ENCODE assay signal across 9 cellular contexts in the genomic region with DNA sequence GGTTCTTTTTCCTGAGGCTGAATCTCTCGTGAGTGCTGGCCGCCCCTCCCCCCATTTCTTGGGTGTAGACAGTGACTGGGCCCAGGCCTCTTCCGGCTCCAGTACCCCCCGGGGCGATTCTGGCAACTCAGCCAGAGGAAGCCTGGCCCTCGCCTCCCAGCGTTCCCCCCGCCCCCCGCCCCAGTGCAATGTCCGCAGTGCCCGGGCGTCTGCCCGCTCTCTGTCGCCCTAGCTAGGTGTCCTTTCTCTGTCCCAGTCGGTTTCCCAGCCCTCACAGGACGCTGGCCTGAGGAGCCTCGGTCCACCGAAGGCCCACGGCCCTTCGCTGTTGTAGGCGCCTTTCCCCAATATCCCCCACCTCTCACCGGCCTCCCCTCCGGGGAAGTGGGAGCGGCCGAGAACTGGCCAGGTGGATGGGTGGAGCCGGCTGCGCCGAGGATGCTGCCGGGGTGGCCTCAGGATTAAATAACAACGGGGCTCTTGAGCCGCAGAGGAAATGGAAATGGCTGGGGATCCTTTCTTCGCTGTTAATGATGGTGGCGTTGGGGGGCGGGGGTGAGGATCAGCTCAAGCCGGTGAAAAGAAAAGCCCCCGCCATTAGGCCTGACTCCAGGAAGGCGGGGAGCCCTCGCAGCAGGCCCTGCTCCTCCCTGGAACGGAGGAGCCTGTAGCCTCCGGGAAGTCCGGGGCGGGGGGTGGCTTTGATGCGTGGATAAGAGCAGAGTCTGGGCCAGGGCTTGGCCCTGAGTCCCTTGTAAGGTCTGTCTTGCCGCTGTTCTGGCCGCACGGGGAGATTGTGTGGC. TPM values are rescaled to one million over a fixed set of nuclear protein-coding genes. Genes with fewer than 3 reads are reported as not detected.
DNase-seq lines count a peak whose midpoint lies in the region; ATAC-seq, FAIRE-seq and TF ChIP-seq lines count a peak whose summit lies in the region.
"Had no signal": no experiment of that assay in that cellular context is flagged by ENCODE, and none has a peak within 500 bp of the region (broad histone marks: within the 10 kb centered on the region; RNA-seq: fewer than 3 reads in every experiment).

No MANE protein-coding gene starts in this region.

- H3K79me2 ChIP-seq in OCI-LY3 (ENCODE audit: low read length) (peaks cover 15% of the 10 kb centered on the region), K562 (ENCODE audit: control insufficient read depth, insufficient read depth, low read length) (peaks cover 61% of the 10 kb centered on the region), smooth muscle cell (ENCODE audit: low read depth) (peaks cover 60% of the 10 kb centered on the region)

- H3F3A ChIP-seq in smooth muscle cell (ENCODE audit: low read depth): peaks cover 34% of the 10 kb centered on the region

- peak; percentile 8 to 11; a peak in 1 of 4 replicates for TF ChIP-seq RAD21 in K562 (CRISPR knock-in tag; conservative IDR thresholded peaks at IDR 0.05 in 1 of 2, IDR thresholded peaks at IDR 0.05 in 1 of 2)

- no peak for TF ChIP-seq CTCF in OCI-LY3 (IDR thresholded peaks at IDR 0.05; ENCODE audit: low read depth, low read length)
- TF ChIP-seq CTCF in K562 (IDR thresholded peaks at IDR 0.05 in 2 of 3, conservative IDR thresholded peaks at IDR 0.05 in 1 of 3; ENCODE audit: insufficient read depth in 2 of 3, low read depth in 1 of 3, low read length in 3 of 3): no peak
- TF ChIP-seq CTCF in smooth muscle cell (IDR thresholded peaks at IDR 0.05; ENCODE audit: borderline replicate concordance, insufficient read depth, poor library complexity, severe bottlenecking): no peak

- CTCF ChIA-PET in K562 (lab: Yijun Ruan, JAX; ENCODE audit: low intra/inter-chr PET ratio): no interaction called here

- POLR2A ChIA-PET in K562 (lab: Yijun Ruan, JAX): interaction anchor here (0.6 to 1.5 kb wide), 6 partner anchors 14 to 186 kb away, joined by 3 to 4 read pairs (median 4); no protein-coding TSS in a partner anchor

- peak overlapping the region; percentile 93 for H3K9ac ChIP-seq in OCI-LY3 (ENCODE audit: low read length)
- H3K9ac ChIP-seq in K562 (ENCODE audit: insufficient read depth in 1 of 2, low read depth in 2 of 2, low read length in 2 of 2): peak overlapping the region; percentile 89 to 98
- peak overlapping the region; percentile 77 for H3K9ac ChIP-seq in smooth muscle cell (ENCODE audit: low read depth)

- H3K9me3 ChIP-seq in OCI-LY3 (ENCODE audit: insufficient read depth, low read length) (no peaks in the 10 kb centered on the region), K562 (replicated peaks; ENCODE audit: control insufficient read depth, insufficient read depth, low read depth, low read length) (no peaks in the 10 kb centered on the region), smooth muscle cell (replicated peaks; ENCODE audit: low read depth) (no peaks in the 10 kb centered on the region)

- peak; percentile 31 for TF ChIP-seq EP300 in K562 (IDR thresholded peaks at IDR 0.05; ENCODE audit: low read length)

- WGBS in K562 (ENCODE audit: insufficient coverage, low coverage, missing lambda C conversion rate): under 1% methylated on average over 38 of the region's 46 CpGs
- WGBS in smooth muscle cell (ENCODE audit: low lambda C conversion rate): 1% methylated on average over 38 of the region's 46 CpGs

- in situ Hi-C loops in K562 (cut with MboI): no loop called here

- H3K4me2 ChIP-seq in OCI-LY3 (ENCODE audit: low read length) (peak overlapping the region; percentile 89), K562 (ENCODE audit: insufficient read depth, low read length) (peak overlapping the region; percentile 89), smooth muscle cell (peak overlapping the region; percentile 97)

- ATAC-seq in K562 (peak; percentile 62), GM19467 (IDR thresholded peaks at IDR 0.05; ENCODE audit: unreplicated experiment) (no peak)

- no peaks in the 10 kb centered on the region for H3K9me1 ChIP-seq in K562 (ENCODE audit: control insufficient read depth, insufficient read depth, low read length)

- H4K20me1 ChIP-seq in OCI-LY3 (ENCODE audit: insufficient read depth, low read length) (no peaks in the 10 kb centered on the region), K562 (replicated peaks; ENCODE audit: control insufficient read depth, insufficient read depth, low read length) (peaks cover 9% of the 10 kb centered on the region; the same call in 1 of the 2 replicates), smooth muscle cell (ENCODE audit: low read depth) (peaks cover 39% of the 10 kb centered on the region)

- no peaks in the 10 kb centered on the region for H3K27me3 ChIP-seq in OCI-LY3 (ENCODE audit: low read depth, low read length)
- no peaks in the 10 kb centered on the region for H3K27me3 ChIP-seq in K562 (ENCODE audit: control insufficient read depth in 2 of 2, insufficient read depth in 2 of 2, low read length in 2 of 2)
- no peaks in the 10 kb centered on the region for H3K27me3 ChIP-seq in smooth muscle cell (ENCODE audit: low read depth)

- peak; percentile 26 for FAIRE-seq in K562 (lab: Jason Lieb, UNC)
- FAIRE-seq: frontal cortex had no signal

- H2AFZ ChIP-seq in OCI-LY3 (ENCODE audit: low read depth, low read length) (peak overlapping the region; percentile 69), K562 (ENCODE audit: low read depth, low read length) (peak overlapping the region; percentile 86), smooth muscle cell (ENCODE audit: low read depth) (peak overlapping the region; percentile 26)

- DNase-seq in activated gamma-delta T cell treated with Interleukin-2 at 50 U/mL for 16 hours (peak; percentile 12), activated gamma-delta T cell (lab: John Stamatoyannopoulos, UW) (no peak), K562 (ENCODE audit: extremely low read depth in 1 of 4, low spot score in 3 of 4) (peak; percentile 84 to 92 (median 87)), iPS-NIHi11 (ENCODE audit: low spot score) (peak; percentile 73), smooth muscle cell (lab: John Stamatoyannopoulos, UW; ENCODE audit: unreplicated experiment) (no peak), germinal center (ENCODE audit: low spot score) (no peak)

- H3K4me1 ChIP-seq in OCI-LY3 (ENCODE audit: low read length) (peaks cover 18% of the 10 kb centered on the region; the same call in 1 of the 2 replicates), K562 (replicated peaks in 1 of 2; ENCODE audit: control insufficient read depth in 2 of 2, insufficient read depth in 2 of 2, low read length in 2 of 2) (peaks cover 39 to 51% of the 10 kb centered on the region in 2 experiments), smooth muscle cell (ENCODE audit: low read depth) (peaks cover 31% of the 10 kb centered on the region)

- peak; percentile 75 for TF ChIP-seq POLR2A in K562 (conservative IDR thresholded peaks at IDR 0.05)

- BruUV-seq in K562 (replicated peaks; lab: Mats Ljungman, UMichigan): no TSS peak

- H3K27ac ChIP-seq in OCI-LY3 (ENCODE audit: low read length): peak overlapping the region; percentile 32; the same call in 1 of the 2 replicates
- peak overlapping the region; percentile 96 for H3K27ac ChIP-seq in K562 (ENCODE audit: extremely low read depth, low read depth, low read length)
- peak overlapping the region; percentile 94 for H3K27ac ChIP-seq in smooth muscle cell (ENCODE audit: low read depth)

- H3K36me3 ChIP-seq in OCI-LY3 (replicated peaks; ENCODE audit: low read depth, low read length) (no peaks in the 10 kb centered on the region), K562 (ENCODE audit: control insufficient read depth, insufficient read depth, low read length) (no peaks in the 10 kb centered on the region), smooth muscle cell (ENCODE audit: low read depth) (no peaks in the 10 kb centered on the region)

- H3K4me3 ChIP-seq in OCI-LY3 (ENCODE audit: low read length) (peak overlapping the region; percentile 97), K562 (peak overlapping the region; percentile 83), smooth muscle cell (peak overlapping the region; percentile 90)

- intact Hi-C loops in K562 (cut with micrococcal nuclease): loop anchor here (1.0 to 5.0 kb wide), 3 partner anchors 31 to 223 kb away; no protein-coding TSS in a partner anchor

TF ChIP-seq in K562, 482 proteins besides CTCF, POLR2A, EP300 and RAD21 (continues in another document):
- TF ChIP-seq POLR2AphosphoS5 (IDR thresholded peaks at IDR 0.05; ENCODE audit: control insufficient read depth, insufficient read depth, low read depth, low read length) (peak; percentile 66), SMAD4 (CRISPR knock-in tag; conservative IDR thresholded peaks at IDR 0.05) (peak; percentile 60; the same call in 1 of the 2 replicates), TAF1 (IDR thresholded peaks at IDR 0.05; ENCODE audit: control insufficient read depth, extremely low read depth, insufficient read depth, low read length, severe bottlenecking) (peak; percentile 75), MBD2 (IDR thresholded peaks at IDR 0.05; ENCODE audit: borderline replicate concordance, low read depth) (0 out of 2 replicates have a peak, but pooled peaks have one; percentile 28), MAZ (CRISPR knock-in tag; conservative IDR thresholded peaks at IDR 0.05 in 1 of 2, IDR thresholded peaks at IDR 0.05 in 1 of 2) (peak in 1 of 2 experiments; percentile 19; a peak in 2 of 4 replicates), ELF1 (tag; IDR thresholded peaks at IDR 0.05) (peak; percentile 58; the same call in 1 of the 2 replicates), ARID1B (IDR thresholded peaks at IDR 0.05) (peak; percentile 31; the same call in 1 of the 2 replicates), KLF6 (CRISPR knock-in tag; IDR thresholded peaks at IDR 0.05; ENCODE audit: borderline replicate concordance) (0 out of 2 replicates have a peak, but pooled peaks have one; percentile 31)

RNA-seq across cellular contexts. Expression of gene SPRY4, which starts 1.1 kb away (rescaled TPM):
- total RNA-seq in K562 (2011; cell fraction: chromatin; rRNA removed; ENCODE audit: low replicate concordance): 49.3 and 108 TPM in 2 replicates
- total RNA-seq in K562 (2011; cell fraction: nucleolus; rRNA removed): 62.4 and 87.6 TPM in 2 replicates
- total RNA-seq in K562 (2011; cell fraction: nucleoplasm; rRNA removed): 57.4 and 69.9 TPM in 2 replicates
- 11.2 and 20.4 TPM in 2 replicates for total RNA-seq in K562 (2014; rRNA removed)
- 8.8 and 9.5 TPM in 2 replicates for total RNA-seq in K562 (2014; rRNA removed; fragmentation: Illumina TruSeq; extraction: Trizol)
- 7.1 and 8.9 TPM in 2 replicates for total RNA-seq in K562 (2015; rRNA removed; fragmentation: Illumina TruSeq; extraction: Trizol)
- 20.0 and 24.2 TPM in 2 replicates for total RNA-seq in K562 (2021)
- 6.0 and 6.3 TPM in 2 replicates for polyA plus RNA-seq in K562 (2011; rRNA removed)
- polyA plus RNA-seq in K562 (2011; cell fraction: cytosol; rRNA removed): 5.5 and 10.9 TPM in 2 replicates
- polyA plus RNA-seq in K562 (2011; cell fraction: nucleus; rRNA removed): 15.8 and 47.7 TPM in 2 replicates
- polyA plus RNA-seq in K562 (2012): 16.9 and 24.3 TPM in 2 replicates
- polyA plus RNA-seq in K562 (2014; fragmentation: Illumina TruSeq; extraction: Trizol): 12.2 and 19.8 TPM in 2 replicates
- 1 to 10 TPM; 2.6 to 3.1 TPM for polyA plus RNA-seq in K562 (2014; fragmentation: Nextera tagmentation; extraction: Ambion mirVana)
- polyA plus RNA-seq in K562 (2014; rRNA removed): 11.6 and 14.9 TPM in 2 replicates
- 9.9 and 18.2 TPM in 2 replicates for polyA minus RNA-seq in K562 (2011; rRNA and poly(A)+ RNA removed)
- polyA minus RNA-seq in K562 (2011; cell fraction: cytosol; rRNA and poly(A)+ RNA removed): 8.3 and 14.6 TPM in 2 replicates
- polyA minus RNA-seq in K562 (2011; cell fraction: nucleus; rRNA and poly(A)+ RNA removed): 26.0 and 38.8 TPM in 2 replicates
- total RNA-seq in smooth muscle cell: 62.7 and 74.2 TPM in 2 replicates
- polyA plus RNA-seq in smooth muscle cell: 47.4 and 49.3 TPM in 2 replicates

Comparison
In these comparisons a context has a peak if more than half of its experiments do, and no peak if none do; other contexts are left out.
1. DNase-seq: peak in activated gamma-delta T cell treated with Interleukin-2 at 50 U/mL for 16 hours (single experiment), K562 (4 of 4) and iPS-NIHi11 (single experiment); none in activated gamma-delta T cell (single experiment), smooth muscle cell (single experiment) and germinal center (single experiment).
2. H2AFZ ChIP-seq: peak in every context shown above with its lines; median percentile 86 in K562; 69 in OCI-LY3; 26 in smooth muscle cell.
3. H3K27ac ChIP-seq: peak in every context shown above with its lines; median percentile 96 in K562; 94 in smooth muscle cell; 32 in OCI-LY3.
4. Peak in every context shown above with its lines, with median percentiles within 50 percentile points of each other: H3K4me2 ChIP-seq, H3K4me3 ChIP-seq and H3K9ac ChIP-seq.